ENCODE assay signal across 1 cellular context in genomic region chr22:21967693-21968271, GRCh38.
TF ChIP-seq lines count a peak whose summit lies in the region.

No MANE protein-coding gene starts in this region.

TF ChIP-seq in K562, 482 proteins besides CTCF, POLR2A, EP300 and RAD21 (continued from another document and continues in another):
- no peak for TF ChIP-seq ZBTB40 (IDR thresholded peaks at IDR 0.05)
- TF ChIP-seq ZBTB40 (CRISPR knock-in tag; IDR thresholded peaks at IDR 0.05), result no peak
- TF ChIP-seq BRCA1 (IDR thresholded peaks at IDR 0.05), result no peak
- no peak for TF ChIP-seq BRCA1 (CRISPR knock-in tag; IDR thresholded peaks at IDR 0.05)
- no peak for TF ChIP-seq HDAC2 (IDR thresholded peaks at IDR 0.05)
- TF ChIP-seq CSDE1 (IDR thresholded peaks at IDR 0.05), result no peak
- no peak for TF ChIP-seq ZFP30 (CRISPR knock-in tag; IDR thresholded peaks at IDR 0.05; ENCODE audit: borderline replicate concordance)
- no peak for TF ChIP-seq RNF219 (CRISPR knock-in tag; IDR thresholded peaks at IDR 0.05)
- TF ChIP-seq NONO (IDR thresholded peaks at IDR 0.05; ENCODE audit: low read depth in 2 of 2, low read length in 1 of 2), result no peak
- TF ChIP-seq JUN (IDR thresholded peaks at IDR 0.05; ENCODE audit: borderline replicate concordance, low read depth, low read length), result no peak
- no peak for TF ChIP-seq JUN (CRISPR knock-in tag; IDR thresholded peaks at IDR 0.05; ENCODE audit: borderline replicate concordance)
- no peak for TF ChIP-seq SNIP1 (IDR thresholded peaks at IDR 0.05; ENCODE audit: low read depth)
- no peak for TF ChIP-seq IRF1 (CRISPR knock-in tag; IDR thresholded peaks at IDR 0.05; ENCODE audit: borderline replicate concordance)
- TF ChIP-seq U2AF1 (optimal IDR thresholded peaks at IDR 0.05; ENCODE audit: low read depth, low read length), result no peak
- TF ChIP-seq KLF13 (tag; IDR thresholded peaks at IDR 0.05; ENCODE audit: borderline replicate concordance, low read depth), result no peak
- TF ChIP-seq EGR1 (conservative IDR thresholded peaks at IDR 0.05), result no peak
- 0 out of 2 replicates have a peak, but pooled peaks have one; percentile 4 for TF ChIP-seq RREB1 (CRISPR knock-in tag; IDR thresholded peaks at IDR 0.05)
- peak; percentile 4; the same call in 1 of the 2 replicates for TF ChIP-seq ATF2 (CRISPR knock-in tag; IDR thresholded peaks at IDR 0.05)
- no peak for TF ChIP-seq RNF2 (IDR thresholded peaks at IDR 0.05)
- no peak; the same call in 1 of the 2 replicates for TF ChIP-seq STAT5A (IDR thresholded peaks at IDR 0.05; ENCODE audit: borderline replicate concordance, low read length)
- TF ChIP-seq SMARCB1 (IDR thresholded peaks at IDR 0.05; ENCODE audit: insufficient read length, low read depth), result no peak
- no peak for TF ChIP-seq ZNF512 (tag; IDR thresholded peaks at IDR 0.05)
- TF ChIP-seq MITF (IDR thresholded peaks at IDR 0.05), result no peak
- no peak for TF ChIP-seq ZFP36 (IDR thresholded peaks at IDR 0.05; ENCODE audit: low read depth, low read length, partially characterized antibody)
- no peak for TF ChIP-seq ARID2 (IDR thresholded peaks at IDR 0.05)
- no peak for TF ChIP-seq ZSCAN29 (IDR thresholded peaks at IDR 0.05)
- no peak for TF ChIP-seq ZBTB43 (CRISPR knock-in tag; IDR thresholded peaks at IDR 0.05)
- TF ChIP-seq PHF8 (IDR thresholded peaks at IDR 0.05; ENCODE audit: borderline replicate concordance, low read length), result no peak
- no peak for TF ChIP-seq TCFL5 (CRISPR knock-in tag; conservative IDR thresholded peaks at IDR 0.05)
- TF ChIP-seq CHD2 (IDR thresholded peaks at IDR 0.05; ENCODE audit: low read depth, low read length), result 0 out of 2 replicates have a peak, but pooled peaks have one; percentile 22
- TF ChIP-seq U2AF2 (optimal IDR thresholded peaks at IDR 0.05; ENCODE audit: low read depth, low read length), result no peak
- TF ChIP-seq CTBP1 (IDR thresholded peaks at IDR 0.05; ENCODE audit: borderline replicate concordance), result no peak
- TF ChIP-seq LEF1 (IDR thresholded peaks at IDR 0.05), result no peak
- TF ChIP-seq KLF10 (CRISPR knock-in tag; IDR thresholded peaks at IDR 0.05), result no peak
- TF ChIP-seq ZNF24 (IDR thresholded peaks at IDR 0.05), result no peak
- TF ChIP-seq TCF15 (CRISPR knock-in tag; IDR thresholded peaks at IDR 0.05), result no peak
